ENCODE assay signal across 16 cellular contexts in the genomic region with DNA sequence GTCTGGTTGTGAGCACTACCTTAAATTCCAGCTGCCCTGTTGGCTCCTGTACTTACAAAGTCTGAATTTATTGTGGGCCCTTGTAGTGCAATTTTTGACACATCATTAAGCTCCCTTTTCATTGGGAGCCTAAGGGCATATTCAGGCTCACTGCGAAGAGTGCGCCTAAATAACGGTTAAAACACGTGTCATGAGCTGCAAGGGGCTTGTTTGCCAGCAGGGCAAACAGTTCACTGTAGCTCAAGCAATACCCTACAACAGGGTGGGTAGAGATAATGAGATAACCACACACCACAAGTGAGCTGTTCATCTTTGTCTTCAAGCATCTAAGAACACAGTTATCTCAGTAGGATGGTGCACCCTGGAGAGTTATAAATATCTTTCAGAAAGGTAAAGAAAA.
DNase-seq lines count a peak whose midpoint lies in the region; ATAC-seq and TF ChIP-seq lines count a peak whose summit lies in the region.
"Had no signal": no experiment of that assay in that cellular context is flagged by ENCODE, and none has a peak within 500 bp of the region (broad histone marks: within the 10 kb centered on the region; RNA-seq: fewer than 3 reads in every experiment).

No MANE protein-coding gene starts in this region.

- H3K4me1 Mint-ChIP-seq in stimulated activated naive CD8-positive, alpha-beta T cell treated with anti-CD3 and anti-CD28 coated beads, Interleukin-15, amount 100 ng/mL, for 72 hours = peaks cover 9% of the 10 kb centered on the region
- peaks cover 2% of the 10 kb centered on the region for H3K4me1 Mint-ChIP-seq in activated CD8-positive, alpha-beta T cell treated with anti-CD3 and anti-CD28 coated beads, Interleukin-2, amount 10 ng/mL, durations not matched to agents 7 days and 5 days (ENCODE audit: low read depth)
- H3K4me1 Mint-ChIP-seq in H9 = peaks cover 0 to 4% of the 10 kb centered on the region in 2 experiments; a peak in 3 of 4 replicates
- H3K4me1 Mint-ChIP-seq: B cell; CD4-positive, alpha-beta memory T cell; T-helper 17 cell had no signal

- H3K9me3 ChIP-seq in BE2C (no peaks in the 10 kb centered on the region), H9 (ENCODE audit: control insufficient read depth, low read depth, low read length) (no peaks in the 10 kb centered on the region), PC-3 (ENCODE audit: low read length) (no peaks in the 10 kb centered on the region)

- no peak for DNase-seq in stimulated activated naive CD8-positive, alpha-beta T cell treated with anti-CD3 and anti-CD28 coated beads, Interleukin-15, amount 100 ng/mL, for 72 hours
- DNase-seq in stimulated activated naive CD8-positive, alpha-beta T cell treated with anti-CD3 and anti-CD28 coated beads, Interleukin-15, Interleukin-2, amounts not matched to agents 100 U/mL and 50 U/mL, for 24 hours = no peak
- DNase-seq in NCI-H1092 (lab: John Stamatoyannopoulos, UW) (peak; percentile 7), BE2C (no peak), dedifferentiated amniotic fluid mesenchymal stem cell (ENCODE audit: extremely low spot score) (no peak), H9 (no peak), PC-3 (no peak)
- no peak for DNase-seq in activated CD8-positive, alpha-beta T cell treated with anti-CD3 and anti-CD28 coated beads, Interleukin-2, amount 10 ng/mL, durations not matched to agents 7 days and 5 days
- DNase-seq: CD4-positive, alpha-beta memory T cell; Kasumi-1; NCI-H1930; NCI-H82; SHP77 treated with DMSO at 0.1 percent for 48 hours; T-helper 17 cell had no signal

- no peaks in the 10 kb centered on the region for H3K9me2 ChIP-seq in PC-3 (replicated peaks; ENCODE audit: low read length)

- no peak overlapping the region for H3K23ac ChIP-seq in H9 (ENCODE audit: insufficient read length, low read depth, low read length)

- no peak overlapping the region for H3K4me3 Mint-ChIP-seq in stimulated activated naive CD8-positive, alpha-beta T cell treated with anti-CD3 and anti-CD28 coated beads, Interleukin-15, amount 100 ng/mL, for 72 hours
- no peak overlapping the region for H3K4me3 Mint-ChIP-seq in activated CD8-positive, alpha-beta T cell treated with anti-CD3 and anti-CD28 coated beads, Interleukin-2, amount 10 ng/mL, durations not matched to agents 7 days and 5 days
- H3K4me3 Mint-ChIP-seq in H9 = no peak overlapping the region
- H3K4me3 Mint-ChIP-seq: B cell; CD4-positive, alpha-beta memory T cell; T-helper 17 cell had no signal

- no peaks in the 10 kb centered on the region for H3K36me3 Mint-ChIP-seq in activated CD8-positive, alpha-beta T cell treated with anti-CD3 and anti-CD28 coated beads, Interleukin-2, amount 10 ng/mL, durations not matched to agents 7 days and 5 days (ENCODE audit: low read depth)
- no peaks in the 10 kb centered on the region for H3K36me3 Mint-ChIP-seq in H9 (ENCODE audit: insufficient read depth in 1 of 3, low read depth in 3 of 3)
- H3K36me3 Mint-ChIP-seq: CD4-positive, alpha-beta memory T cell had no signal

- H3K4me2 ChIP-seq in H9 (ENCODE audit: insufficient read depth, insufficient read length, low read length) (no peak overlapping the region), PC-3 (ENCODE audit: low read length) (no peak overlapping the region)

- H3K27ac ChIP-seq in H9 (ENCODE audit: insufficient read length, low read depth, low read length) (no peak overlapping the region), PC-3 (ENCODE audit: low read length) (no peak overlapping the region)

- H3K18ac ChIP-seq in H9 (ENCODE audit: insufficient read length, low read depth, low read length) = no peak overlapping the region

- WGBS in H9 (ENCODE audit: extremely low coverage, insufficient read length, low lambda C conversion rate) = no CpG with 5 or more reads among the region's 4 CpGs

- peaks cover 7% of the 10 kb centered on the region for H3K27me3 Mint-ChIP-seq in stimulated activated naive CD8-positive, alpha-beta T cell treated with anti-CD3 and anti-CD28 coated beads, Interleukin-15, amount 100 ng/mL, for 72 hours
- H3K27me3 Mint-ChIP-seq in activated CD8-positive, alpha-beta T cell treated with anti-CD3 and anti-CD28 coated beads, Interleukin-2, amount 10 ng/mL, durations not matched to agents 7 days and 5 days (ENCODE audit: low read depth) = peaks cover 5% of the 10 kb centered on the region
- 0 out of 2 replicates have a peak, but pooled peaks cover 1% of the 10 kb centered on the region for H3K27me3 Mint-ChIP-seq in H9 (ENCODE audit: low read depth)

- no peak overlapping the region for H3K4ac ChIP-seq in H9 (ENCODE audit: low read depth, low read length)

- H4K20me1 ChIP-seq in H9 (ENCODE audit: control insufficient read depth, insufficient read depth, insufficient read length) (no peaks in the 10 kb centered on the region), PC-3 (ENCODE audit: low read length) (no peaks in the 10 kb centered on the region)

- H3K36me3 ChIP-seq in BE2C = no peaks in the 10 kb centered on the region
- no peaks in the 10 kb centered on the region for H3K36me3 ChIP-seq in PC-3 (ENCODE audit: low read depth, low read length)

- no peaks in the 10 kb centered on the region for H3K79me2 ChIP-seq in H9 (ENCODE audit: insufficient read depth, low read length)
- H3K79me2 ChIP-seq in PC-3 (ENCODE audit: low read length) = no peaks in the 10 kb centered on the region

- CTCF ChIA-PET in activated CD8-positive, alpha-beta T cell treated with anti-CD3 and anti-CD28 coated beads, Interleukin-2, amount 10 ng/mL, durations not matched to agents 7 days and 5 days (lab: Charles Lee) = interaction anchor here (0.8 to 2.2 kb wide), 7 partner anchors 15 to 130 kb away, joined by 3 to 9 read pairs (median 3); no protein-coding TSS in a partner anchor
- CTCF ChIA-PET in PC-3 (lab: Charles Lee) = no interaction called here

- no peaks in the 10 kb centered on the region for H3F3A ChIP-seq in PC-3 (ENCODE audit: low read length, unreplicated experiment)

- no peak overlapping the region for H2BK5ac ChIP-seq in H9 (ENCODE audit: insufficient read length, low read length)

- H2BK120ac ChIP-seq in H9 (ENCODE audit: low read depth, low read length, poor library complexity, severe bottlenecking) = no peak overlapping the region

- H2BK15ac ChIP-seq in H9 (ENCODE audit: low read depth, low read length) = no peak overlapping the region

- no peak overlapping the region for H2AFZ ChIP-seq in H9 (ENCODE audit: low read length)
- H2AFZ ChIP-seq in PC-3 (ENCODE audit: low read length) = no peak overlapping the region

- H3K9ac ChIP-seq in H9 (ENCODE audit: extremely low read depth, insufficient read length, low read length) (no peak overlapping the region), PC-3 (ENCODE audit: low read length) (no peak overlapping the region)

- H4K8ac ChIP-seq in H9 (replicated peaks; ENCODE audit: insufficient read length, low read depth, low read length) = no peak overlapping the region

- BruUV-seq in PC-3 (replicated peaks; lab: Mats Ljungman, UMichigan) = no TSS peak

- no peak overlapping the region for H2AK5ac ChIP-seq in H9 (ENCODE audit: insufficient read length, low read length)

- no peaks in the 10 kb centered on the region for H3K23me2 ChIP-seq in H9 (ENCODE audit: insufficient read length, low read depth, low read length, poor library complexity, severe bottlenecking)

- POLR2A ChIA-PET in activated CD8-positive, alpha-beta T cell treated with anti-CD3 and anti-CD28 coated beads, Interleukin-2, amount 10 ng/mL, durations not matched to agents 7 days and 5 days (lab: Charles Lee) = no interaction called here
- POLR2A ChIA-PET in PC-3 (lab: Charles Lee; ENCODE audit: unreplicated experiment) = no interaction called here

- H3K27me3 ChIP-seq in BE2C (no peaks in the 10 kb centered on the region), H9 (ENCODE audit: insufficient read depth, low read length) (no peaks in the 10 kb centered on the region), PC-3 (ENCODE audit: low read length) (no peaks in the 10 kb centered on the region)

- H4K5ac ChIP-seq in H9 (ENCODE audit: insufficient read length, low read depth, low read length) = no peak overlapping the region

- no peak overlapping the region for H3K27ac Mint-ChIP-seq in stimulated activated naive CD8-positive, alpha-beta T cell treated with anti-CD3 and anti-CD28 coated beads, Interleukin-15, amount 100 ng/mL, for 72 hours
- H3K27ac Mint-ChIP-seq in activated CD8-positive, alpha-beta T cell treated with anti-CD3 and anti-CD28 coated beads, Interleukin-2, amount 10 ng/mL, durations not matched to agents 7 days and 5 days = no peak overlapping the region
- peak overlapping the region in 1 of 3 experiments; percentile 46; a peak in 2 of 7 replicates for H3K27ac Mint-ChIP-seq in H9
- H3K27ac Mint-ChIP-seq: B cell; CD4-positive, alpha-beta memory T cell; T-helper 17 cell had no signal

- no peak overlapping the region for H3K56ac ChIP-seq in H9 (ENCODE audit: insufficient read length, low read depth, low read length)

- no peak overlapping the region for H4K91ac ChIP-seq in H9 (ENCODE audit: insufficient read length, low read depth, low read length)

- H3K9me3 Mint-ChIP-seq in stimulated activated naive CD8-positive, alpha-beta T cell treated with anti-CD3 and anti-CD28 coated beads, Interleukin-15, amount 100 ng/mL, for 72 hours = no peaks in the 10 kb centered on the region
- H3K9me3 Mint-ChIP-seq in activated CD8-positive, alpha-beta T cell treated with anti-CD3 and anti-CD28 coated beads, Interleukin-2, amount 10 ng/mL, durations not matched to agents 7 days and 5 days (ENCODE audit: insufficient read depth) = no peaks in the 10 kb centered on the region
- H3K9me3 Mint-ChIP-seq in H9 = no peaks in the 10 kb centered on the region
- H3K9me3 Mint-ChIP-seq: CD4-positive, alpha-beta memory T cell had no signal

- TF ChIP-seq CTCF in BE2C (IDR thresholded peaks at IDR 0.05; ENCODE audit: low read depth, low read length) = no peak
- TF ChIP-seq CTCF in H9 (conservative IDR thresholded peaks at IDR 0.05) = no peak; the same call in 2 of the 3 replicates
- no peak for TF ChIP-seq CTCF in PC-3 (conservative IDR thresholded peaks at IDR 0.05; ENCODE audit: low read depth, low read length)

- H3K4me1 ChIP-seq in BE2C = no peaks in the 10 kb centered on the region
- no peaks in the 10 kb centered on the region for H3K4me1 ChIP-seq in H9 (ENCODE audit: insufficient read depth, low read length)
- no peaks in the 10 kb centered on the region for H3K4me1 ChIP-seq in PC-3 (ENCODE audit: insufficient read depth, low read length)

- H2BK12ac ChIP-seq in H9 (ENCODE audit: insufficient read length, low read depth, low read length) = no peak overlapping the region

- H3T11ph ChIP-seq in H9 (ENCODE audit: low read length) = no peak overlapping the region

- no peak overlapping the region for H2BK20ac ChIP-seq in H9 (ENCODE audit: low read depth, low read length, poor library complexity, severe bottlenecking)

- ATAC-seq in stimulated activated naive CD8-positive, alpha-beta T cell treated with anti-CD3 and anti-CD28 coated beads, Interleukin-15, amount 100 ng/mL, for 72 hours = peak; percentile 55
- no peak for ATAC-seq in stimulated activated naive CD8-positive, alpha-beta T cell treated with anti-CD3 and anti-CD28 coated beads, Interleukin-15, Interleukin-2, amounts not matched to agents 100 U/mL and 50 U/mL, for 24 hours
- ATAC-seq in activated CD8-positive, alpha-beta T cell treated with anti-CD3 and anti-CD28 coated beads, Interleukin-2, amount 10 ng/mL, durations not matched to agents 7 days and 5 days = peak; percentile 11
- ATAC-seq in PC-3 = no peak
- ATAC-seq: HepG2, T-helper 17 cell had no signal

- H3K79me1 ChIP-seq in H9 (ENCODE audit: insufficient read depth, low read depth, low read length, poor library complexity, severe bottlenecking) = no peaks in the 10 kb centered on the region

- intact Hi-C loops in PC-3 (cut with micrococcal nuclease) = no loop called here

- H3K4me3 ChIP-seq in BE2C (ENCODE audit: low read depth, low read length) = no peak overlapping the region
- no peak overlapping the region for H3K4me3 ChIP-seq in PC-3 (ENCODE audit: low read length)

- no peak overlapping the region for H3K14ac ChIP-seq in H9 (ENCODE audit: insufficient read depth, low read length)

Comparison
In these comparisons a context has a peak if more than half of its experiments do, and no peak if none do; other contexts are left out.
1. ATAC-seq: peak in stimulated activated naive CD8-positive, alpha-beta T cell treated with anti-CD3 and anti-CD28 coated beads, Interleukin-15, amount 100 ng/mL, for 72 hours (single experiment) and activated CD8-positive, alpha-beta T cell treated with anti-CD3 and anti-CD28 coated beads, Interleukin-2, amount 10 ng/mL, durations not matched to agents 7 days and 5 days (single experiment); none in stimulated activated naive CD8-positive, alpha-beta T cell treated with anti-CD3 and anti-CD28 coated beads, Interleukin-15, Interleukin-2, amounts not matched to agents 100 U/mL and 50 U/mL, for 24 hours (single experiment) and PC-3 (single experiment).